ENCODE assay signal across 14 cellular contexts in the genomic region with DNA sequence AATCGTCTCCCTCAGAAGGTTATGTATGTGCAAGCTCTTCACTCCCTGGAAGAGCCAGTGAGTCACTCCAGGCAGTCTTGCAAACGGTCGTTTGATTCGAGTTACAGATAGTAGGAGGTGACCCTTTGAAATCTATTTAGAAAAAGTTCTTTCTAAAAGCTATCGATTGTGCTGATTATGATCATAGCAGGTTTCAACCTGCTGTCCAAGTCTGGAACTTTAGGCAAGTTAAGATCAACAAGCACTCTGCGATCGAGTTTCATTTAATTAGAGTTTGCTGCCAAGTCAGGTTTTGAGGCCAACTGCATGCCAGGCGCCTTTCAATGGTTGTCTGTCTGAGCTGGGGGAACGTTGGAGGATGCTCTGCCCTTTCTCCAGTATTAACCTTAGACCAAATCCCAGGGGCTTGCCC.
DNase-seq lines count a peak whose midpoint lies in the region; ATAC-seq, FAIRE-seq and TF ChIP-seq lines count a peak whose summit lies in the region.
"Had no signal": no experiment of that assay in that cellular context is flagged by ENCODE, and none has a peak within 500 bp of the region (broad histone marks: within the 10 kb centered on the region; RNA-seq: fewer than 3 reads in every experiment).

No MANE protein-coding gene starts in this region.

- no peaks in the 10 kb centered on the region for H3K36me3 Mint-ChIP-seq in astrocyte (ENCODE audit: low read depth, unreplicated experiment)

- H3K27ac ChIP-seq in astrocyte (ENCODE audit: low read depth, low read length) (no peak overlapping the region), prostate gland (no peak overlapping the region)
- H3K27ac ChIP-seq: 22Rv1, esophagus muscularis mucosa had no signal

- no peaks in the 10 kb centered on the region for H3K27me3 ChIP-seq in astrocyte (ENCODE audit: insufficient read depth, low read length)
- H3K27me3 ChIP-seq in prostate gland (replicated peaks; ENCODE audit: insufficient read depth): no peaks in the 10 kb centered on the region

- no peak overlapping the region for H3K9ac ChIP-seq in astrocyte (ENCODE audit: low read length)

- no peak for ATAC-seq in GM18858 (IDR thresholded peaks at IDR 0.05; ENCODE audit: unreplicated experiment)
- ATAC-seq: left lobe of liver had no signal

- no peaks in the 10 kb centered on the region for H3K79me2 ChIP-seq in astrocyte (ENCODE audit: insufficient read depth, low read length)

- no peaks in the 10 kb centered on the region for H4K20me1 ChIP-seq in astrocyte (ENCODE audit: insufficient read depth, low read length)

- 12% methylated on average over 9 of the region's 9 CpGs for WGBS in prostate gland

- peak overlapping the region; percentile 15 for H2AFZ ChIP-seq in astrocyte (ENCODE audit: low read depth, low read length)

- no peaks in the 10 kb centered on the region for H3K27me3 Mint-ChIP-seq in astrocyte (ENCODE audit: low read depth, unreplicated experiment)

- H3K4me3 ChIP-seq in astrocyte (ENCODE audit: insufficient read depth, low read depth, low read length) (no peak overlapping the region), prostate gland (no peak overlapping the region)
- H3K4me3 ChIP-seq: esophagus muscularis mucosa had no signal

- no peaks in the 10 kb centered on the region for H3K9me3 Mint-ChIP-seq in astrocyte (ENCODE audit: unreplicated experiment)
- H3K9me3 Mint-ChIP-seq: activated T-helper 1 cell treated with anti-CD3 and anti-CD28 coated beads, Interleukin-12 subunit alpha, Interleukin-12 subunit beta, Interleukin-2, Interleukin-4 antibody, amounts not matched to agents 30 ng/mL and 10 ng/mL and 1 ng/mL, durations not matched to agents 14 hours and 24 hours and 36 hours had no signal

- TF ChIP-seq POLR2A in prostate gland (IDR thresholded peaks at IDR 0.05): no peak

- H3K4me3 Mint-ChIP-seq in astrocyte (ENCODE audit: unreplicated experiment): no peak overlapping the region
- H3K4me3 Mint-ChIP-seq: activated T-helper 1 cell treated with anti-CD3 and anti-CD28 coated beads, Interleukin-12 subunit alpha, Interleukin-12 subunit beta, Interleukin-2, Interleukin-4 antibody, amounts not matched to agents 30 ng/mL and 10 ng/mL and 1 ng/mL, durations not matched to agents 14 hours and 24 hours and 36 hours had no signal

- no peak for FAIRE-seq in astrocyte (lab: Jason Lieb, UNC)
- FAIRE-seq: H54 had no signal

- intact Hi-C loops in prostate gland (cut with DNase I): no loop called here

- H3K9me3 ChIP-seq in astrocyte (ENCODE audit: insufficient read depth, low read depth, low read length) (no peaks in the 10 kb centered on the region), prostate gland (no peaks in the 10 kb centered on the region)
- H3K9me3 ChIP-seq: esophagus muscularis mucosa had no signal

- H3K36me3 ChIP-seq in astrocyte (ENCODE audit: insufficient read depth, low read length) (no peaks in the 10 kb centered on the region), prostate gland (no peaks in the 10 kb centered on the region)
- H3K36me3 ChIP-seq: esophagus muscularis mucosa had no signal

- DNase-seq in DMS53 (lab: John Stamatoyannopoulos, UW): peak; percentile 11
- no peak for DNase-seq in DMS53 treated with DMSO at 0.1 percent for 48 hours (lab: John Stamatoyannopoulos, UW; ENCODE audit: unreplicated experiment)
- peak; percentile 50 for DNase-seq in NCI-H2171 (lab: John Stamatoyannopoulos, UW)
- no peak for DNase-seq in astrocyte (ENCODE audit: low read depth)
- peak; percentile 65 for DNase-seq in prostate gland (ENCODE audit: low spot score)
- DNase-seq in NCI-H446 treated with DMSO at 0.1 percent for 48 hours (lab: John Stamatoyannopoulos, UW): no peak
- DNase-seq in stimulated activated CD4-positive, alpha-beta T cell treated with anti-CD3 and anti-CD28 coated beads, Interleukin-2, amount 100 ng/mL, for 24 hours: no peak
- DNase-seq: activated CD4-positive, alpha-beta T cell treated with anti-CD3 and anti-CD28 coated beads, Interleukin-2, amount 50 U/mL, for 1 hour had no signal

- no peak overlapping the region for H3K4me2 ChIP-seq in astrocyte (ENCODE audit: low read length)

- no peak for TF ChIP-seq CTCF in astrocyte (IDR thresholded peaks at IDR 0.05; ENCODE audit: insufficient read depth, low read depth, low read length)
- peak in 2 of 4 experiments; percentile 28 to 31 for TF ChIP-seq CTCF in prostate gland (IDR thresholded peaks at IDR 0.05)

- H3K4me1 ChIP-seq in astrocyte (ENCODE audit: insufficient read depth, low read length) (no peaks in the 10 kb centered on the region), prostate gland (replicated peaks) (no peaks in the 10 kb centered on the region)
- H3K4me1 ChIP-seq: esophagus muscularis mucosa had no signal

- no peak overlapping the region for H3K27ac Mint-ChIP-seq in astrocyte (ENCODE audit: unreplicated experiment)
- H3K27ac Mint-ChIP-seq: activated T-helper 1 cell treated with anti-CD3 and anti-CD28 coated beads, Interleukin-12 subunit alpha, Interleukin-12 subunit beta, Interleukin-2, Interleukin-4 antibody, amounts not matched to agents 30 ng/mL and 10 ng/mL and 1 ng/mL, durations not matched to agents 14 hours and 24 hours and 36 hours had no signal

- H3K4me1 Mint-ChIP-seq in astrocyte (ENCODE audit: low read depth, unreplicated experiment): peaks cover 3% of the 10 kb centered on the region

Comparison
In these comparisons a context has a peak if more than half of its experiments do, and no peak if none do; other contexts are left out.
1. DNase-seq: peak in DMS53 (single experiment), NCI-H2171 (single experiment) and prostate gland (single experiment); none in DMS53 treated with DMSO at 0.1 percent for 48 hours (single experiment), astrocyte (single experiment), NCI-H446 treated with DMSO at 0.1 percent for 48 hours (single experiment) and stimulated activated CD4-positive, alpha-beta T cell treated with anti-CD3 and anti-CD28 coated beads, Interleukin-2, amount 100 ng/mL, for 24 hours (0 of 2).